Comparison of ENCODE assay signal across 1 cellular context in genomic region chr12:10721654-10722501, GRCh38.
A peak's percentile ranks its signal among the peaks of the same experiment; 100 is the strongest.
TF ChIP-seq lines count a peak whose summit lies in the region.

No MANE protein-coding gene starts in this region.

TF ChIP-seq in HEK293, 187 proteins besides CTCF, POLR2A, EP300 and RAD21 (continued from another document):
- no peak for TF ChIP-seq ZBTB26 (tag by site-specific recombination; optimal IDR thresholded peaks at IDR 0.05)
- peak; percentile 91 for TF ChIP-seq ZNF600 (tag by site-specific recombination; IDR thresholded peaks at IDR 0.05)
- peak; percentile 87 for TF ChIP-seq HIC1 (tag by site-specific recombination; IDR thresholded peaks at IDR 0.05)
- TF ChIP-seq, protein P1, sequence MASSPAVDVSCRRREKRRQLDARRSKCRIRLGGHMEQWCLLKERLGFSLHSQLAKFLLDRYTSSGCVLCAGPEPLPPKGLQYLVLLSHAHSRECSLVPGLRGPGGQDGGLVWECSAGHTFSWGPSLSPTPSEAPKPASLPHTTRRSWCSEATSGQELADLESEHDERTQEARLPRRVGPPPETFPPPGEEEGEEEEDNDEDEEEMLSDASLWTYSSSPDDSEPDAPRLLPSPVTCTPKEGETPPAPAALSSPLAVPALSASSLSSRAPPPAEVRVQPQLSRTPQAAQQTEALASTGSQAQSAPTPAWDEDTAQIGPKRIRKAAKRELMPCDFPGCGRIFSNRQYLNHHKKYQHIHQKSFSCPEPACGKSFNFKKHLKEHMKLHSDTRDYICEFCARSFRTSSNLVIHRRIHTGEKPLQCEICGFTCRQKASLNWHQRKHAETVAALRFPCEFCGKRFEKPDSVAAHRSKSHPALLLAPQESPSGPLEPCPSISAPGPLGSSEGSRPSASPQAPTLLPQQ (tag by site-specific recombination; IDR thresholded peaks at IDR 0.05), result peak; percentile 61; the same call in 1 of the 2 replicates
- TF ChIP-seq ZNF404 (tag by site-specific recombination; IDR thresholded peaks at IDR 0.05), result no peak
- TF ChIP-seq ZNF391 (tag by site-specific recombination; IDR thresholded peaks at IDR 0.05; ENCODE audit: borderline replicate concordance, low read depth), result peak; percentile 33; the same call in 1 of the 2 replicates
- TF ChIP-seq ZNF302 (tag by site-specific recombination; IDR thresholded peaks at IDR 0.05; ENCODE audit: low read depth), result no peak
- TF ChIP-seq BCL6B (tag by site-specific recombination; IDR thresholded peaks at IDR 0.05), result peak; percentile 52; the same call in 1 of the 2 replicates
- peak; percentile 92 for TF ChIP-seq ZNF544 (tag by site-specific recombination; IDR thresholded peaks at IDR 0.05)
- no peak for TF ChIP-seq ZNF426 (tag by site-specific recombination; IDR thresholded peaks at IDR 0.05)
- TF ChIP-seq ZNF175 (tag by site-specific recombination; IDR thresholded peaks at IDR 0.05), result no peak
- TF ChIP-seq, protein P2, sequence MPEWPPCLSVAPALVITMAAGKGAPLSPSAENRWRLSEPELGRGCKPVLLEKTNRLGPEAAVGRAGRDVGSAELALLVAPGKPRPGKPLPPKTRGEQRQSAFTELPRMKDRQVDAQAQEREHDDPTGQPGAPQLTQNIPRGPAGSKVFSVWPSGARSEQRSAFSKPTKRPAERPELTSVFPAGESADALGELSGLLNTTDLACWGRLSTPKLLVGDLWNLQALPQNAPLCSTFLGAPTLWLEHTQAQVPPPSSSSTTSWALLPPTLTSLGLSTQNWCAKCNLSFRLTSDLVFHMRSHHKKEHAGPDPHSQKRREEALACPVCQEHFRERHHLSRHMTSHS (tag by site-specific recombination; IDR thresholded peaks at IDR 0.05), result no peak
- TF ChIP-seq SP3 (tag by site-specific recombination; IDR thresholded peaks at IDR 0.05), result peak; percentile 62
- no peak for TF ChIP-seq ZNF514 (tag by site-specific recombination; IDR thresholded peaks at IDR 0.05)
- no peak for TF ChIP-seq ZNF555 (tag by site-specific recombination; conservative IDR thresholded peaks at IDR 0.05)
- no peak for TF ChIP-seq MEIS1 (CRISPR knock-in tag; IDR thresholded peaks at IDR 0.05; ENCODE audit: borderline replicate concordance)
- no peak; the same call in 1 of the 2 replicates for TF ChIP-seq ZNF776 (tag by site-specific recombination; IDR thresholded peaks at IDR 0.05; ENCODE audit: borderline replicate concordance)
- TF ChIP-seq, protein P3, sequence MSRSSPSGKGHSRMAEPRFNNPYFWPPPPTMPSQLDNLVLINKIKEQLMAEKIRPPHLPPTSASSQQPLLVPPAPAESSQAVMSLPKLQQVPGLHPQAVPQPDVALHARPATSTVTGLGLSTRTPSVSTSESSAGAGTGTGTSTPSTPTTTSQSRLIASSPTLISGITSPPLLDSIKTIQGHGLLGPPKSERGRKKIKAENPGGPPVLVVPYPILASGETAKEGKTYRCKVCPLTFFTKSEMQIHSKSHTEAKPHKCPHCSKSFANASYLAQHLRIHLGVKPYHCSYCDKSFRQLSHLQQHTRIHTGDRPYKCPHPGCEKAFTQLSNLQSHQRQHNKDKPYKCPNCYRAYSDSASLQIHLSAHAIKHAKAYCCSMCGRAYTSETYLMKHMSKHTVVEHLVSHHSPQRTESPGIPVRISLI (tag by site-specific recombination; IDR thresholded peaks at IDR 0.05), result peak; percentile 100
- peak; percentile 96 for TF ChIP-seq ZSCAN5A (tag by site-specific recombination; IDR thresholded peaks at IDR 0.05)
- TF ChIP-seq ATF2 (tag by site-specific recombination; IDR thresholded peaks at IDR 0.05; ENCODE audit: low read depth), result peak; percentile 85
- TF ChIP-seq ZNF239 (tag by site-specific recombination; IDR thresholded peaks at IDR 0.05), result no peak
- TF ChIP-seq, protein P4, sequence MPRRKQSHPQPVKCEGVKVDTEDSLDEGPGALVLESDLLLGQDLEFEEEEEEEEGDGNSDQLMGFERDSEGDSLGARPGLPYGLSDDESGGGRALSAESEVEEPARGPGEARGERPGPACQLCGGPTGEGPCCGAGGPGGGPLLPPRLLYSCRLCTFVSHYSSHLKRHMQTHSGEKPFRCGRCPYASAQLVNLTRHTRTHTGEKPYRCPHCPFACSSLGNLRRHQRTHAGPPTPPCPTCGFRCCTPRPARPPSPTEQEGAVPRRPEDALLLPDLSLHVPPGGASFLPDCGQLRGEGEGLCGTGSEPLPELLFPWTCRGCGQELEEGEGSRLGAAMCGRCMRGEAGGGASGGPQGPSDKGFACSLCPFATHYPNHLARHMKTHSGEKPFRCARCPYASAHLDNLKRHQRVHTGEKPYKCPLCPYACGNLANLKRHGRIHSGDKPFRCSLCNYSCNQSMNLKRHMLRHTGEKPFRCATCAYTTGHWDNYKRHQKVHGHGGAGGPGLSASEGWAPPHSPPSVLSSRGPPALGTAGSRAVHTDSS (tag by site-specific recombination; IDR thresholded peaks at IDR 0.05), result peak; percentile 67
- TF ChIP-seq, protein P5, sequence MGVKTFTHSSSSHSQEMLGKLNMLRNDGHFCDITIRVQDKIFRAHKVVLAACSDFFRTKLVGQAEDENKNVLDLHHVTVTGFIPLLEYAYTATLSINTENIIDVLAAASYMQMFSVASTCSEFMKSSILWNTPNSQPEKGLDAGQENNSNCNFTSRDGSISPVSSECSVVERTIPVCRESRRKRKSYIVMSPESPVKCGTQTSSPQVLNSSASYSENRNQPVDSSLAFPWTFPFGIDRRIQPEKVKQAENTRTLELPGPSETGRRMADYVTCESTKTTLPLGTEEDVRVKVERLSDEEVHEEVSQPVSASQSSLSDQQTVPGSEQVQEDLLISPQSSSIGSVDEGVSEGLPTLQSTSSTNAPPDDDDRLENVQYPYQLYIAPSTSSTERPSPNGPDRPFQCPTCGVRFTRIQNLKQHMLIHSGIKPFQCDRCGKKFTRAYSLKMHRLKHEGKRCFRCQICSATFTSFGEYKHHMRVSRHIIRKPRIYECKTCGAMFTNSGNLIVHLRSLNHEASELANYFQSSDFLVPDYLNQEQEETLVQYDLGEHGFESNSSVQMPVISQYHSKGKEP (tag by site-specific recombination; IDR thresholded peaks at IDR 0.05), result peak; percentile 77; the same call in 1 of the 2 replicates
- TF ChIP-seq REPIN1 (tag by site-specific recombination; IDR thresholded peaks at IDR 0.05; ENCODE audit: low read depth), result no peak
- no peak for TF ChIP-seq ZNF26 (tag by site-specific recombination; IDR thresholded peaks at IDR 0.05)
- no peak for TF ChIP-seq ZNF174 (tag by site-specific recombination; IDR thresholded peaks at IDR 0.05)
